In the genomic region with DNA sequence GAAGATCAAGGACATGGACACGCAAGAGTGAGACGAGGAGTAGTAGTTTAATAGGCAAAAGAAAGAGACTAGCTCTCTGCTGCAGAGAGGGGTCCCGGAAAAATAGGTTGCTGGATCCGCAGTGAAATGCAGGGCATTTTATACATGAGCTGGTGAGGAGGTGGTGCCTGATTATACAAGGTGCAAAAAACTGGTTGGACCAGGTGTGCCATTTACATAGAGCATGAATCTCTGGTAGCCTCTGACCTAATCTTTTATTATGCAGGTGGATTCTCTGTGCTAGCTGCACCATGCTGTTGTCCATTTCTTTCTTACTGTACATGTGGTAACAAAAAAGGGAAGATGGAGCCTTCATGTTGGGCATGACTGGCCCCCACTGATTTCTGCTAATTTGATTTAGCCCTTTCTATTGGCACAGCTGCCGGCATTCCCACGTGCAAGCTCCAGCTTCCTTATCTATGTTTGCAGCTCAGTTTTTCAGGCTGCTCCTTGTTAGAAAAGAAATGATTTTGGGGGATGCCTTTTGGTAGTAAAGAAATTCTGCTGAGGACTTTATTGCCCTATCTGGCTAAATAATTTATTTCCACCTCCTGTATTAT, we compare ENCODE assay signal across 18 cellular contexts.
"Had no signal": no experiment of that assay in that cellular context is flagged by ENCODE, and none has a peak within 500 bp of the region (broad histone marks: within the 10 kb centered on the region; RNA-seq: fewer than 3 reads in every experiment).

No MANE protein-coding gene starts in this region.

- H3K4me3 Mint-ChIP-seq: activated CD4-positive, alpha-beta memory T cell treated with anti-CD3 and anti-CD28 coated beads, Interleukin-2, amount 10 ng/mL, durations not matched to agents 7 days and 5 days; activated CD4-positive, alpha-beta T cell treated with anti-CD3 and anti-CD28 coated beads, Interleukin-2, amount 10 ng/mL, durations not matched to agents 24 days and 14 days; activated CD8-positive, alpha-beta memory T cell treated with anti-CD3 and anti-CD28 coated beads, Interleukin-2, amount 10 ng/mL, durations not matched to agents 7 days and 5 days; activated naive CD4-positive, alpha-beta T cell treated with anti-CD3 and anti-CD28 coated beads, Interleukin-2, amount 50 U/mL, for 24 hours; natural killer cell had no signal

- H3K4me3 ChIP-seq: ascending aorta, prostate gland, right atrium auricular region, spleen had no signal

- H3K4me1 ChIP-seq: ascending aorta, foreskin keratinocyte, prostate gland, right atrium auricular region, spleen had no signal

- ATAC-seq: activated CD8-positive, alpha-beta memory T cell treated with anti-CD3 and anti-CD28 coated beads, Interleukin-2, amount 10 ng/mL, durations not matched to agents 7 days and 5 days; foreskin keratinocyte; natural killer cell had no signal

- H3K4me1 Mint-ChIP-seq: activated CD4-positive, alpha-beta memory T cell treated with anti-CD3 and anti-CD28 coated beads, Interleukin-2, amount 10 ng/mL, durations not matched to agents 7 days and 5 days; activated CD4-positive, alpha-beta T cell treated with anti-CD3 and anti-CD28 coated beads, Interleukin-2, amount 10 ng/mL, durations not matched to agents 24 days and 14 days; activated CD8-positive, alpha-beta memory T cell treated with anti-CD3 and anti-CD28 coated beads, Interleukin-2, amount 10 ng/mL, durations not matched to agents 7 days and 5 days; activated naive CD4-positive, alpha-beta T cell treated with anti-CD3 and anti-CD28 coated beads, Interleukin-2, amount 50 U/mL, for 24 hours; natural killer cell had no signal

- H3K36me3 Mint-ChIP-seq: activated CD8-positive, alpha-beta memory T cell treated with anti-CD3 and anti-CD28 coated beads, Interleukin-2, amount 10 ng/mL, durations not matched to agents 7 days and 5 days; activated naive CD4-positive, alpha-beta T cell treated with anti-CD3 and anti-CD28 coated beads, Interleukin-2, amount 50 U/mL, for 24 hours had no signal

- H3K27me3 ChIP-seq: ascending aorta, foreskin keratinocyte, right atrium auricular region, spleen had no signal

- H3K36me3 ChIP-seq: ascending aorta, prostate gland, right atrium auricular region, spleen had no signal

- H3K27ac Mint-ChIP-seq: activated CD4-positive, alpha-beta memory T cell treated with anti-CD3 and anti-CD28 coated beads, Interleukin-2, amount 10 ng/mL, durations not matched to agents 7 days and 5 days; activated CD4-positive, alpha-beta T cell treated with anti-CD3 and anti-CD28 coated beads, Interleukin-2, amount 10 ng/mL, durations not matched to agents 24 days and 14 days; activated CD8-positive, alpha-beta memory T cell treated with anti-CD3 and anti-CD28 coated beads, Interleukin-2, amount 10 ng/mL, durations not matched to agents 7 days and 5 days; activated naive CD4-positive, alpha-beta T cell treated with anti-CD3 and anti-CD28 coated beads, Interleukin-2, amount 50 U/mL, for 24 hours; natural killer cell had no signal

- H3K9me3 ChIP-seq: ascending aorta, prostate gland had no signal

- H3K9me3 Mint-ChIP-seq: activated CD4-positive, alpha-beta T cell treated with anti-CD3 and anti-CD28 coated beads, Interleukin-2, amount 10 ng/mL, durations not matched to agents 24 days and 14 days had no signal

- H3K27ac ChIP-seq: ascending aorta, foreskin keratinocyte, prostate gland, right atrium auricular region, spleen had no signal

- DNase-seq: activated CD4-positive, alpha-beta memory T cell treated with anti-CD3 and anti-CD28 coated beads, Interleukin-2, amount 10 ng/mL, durations not matched to agents 7 days and 5 days; activated CD4-positive, alpha-beta T cell treated with anti-CD3 and anti-CD28 coated beads, Interleukin-2, amount 10 ng/mL, durations not matched to agents 24 days and 14 days; activated CD8-positive, alpha-beta memory T cell treated with anti-CD3 and anti-CD28 coated beads, Interleukin-2, amount 10 ng/mL, durations not matched to agents 7 days and 5 days; activated gamma-delta T cell treated with Interleukin-2 at 50 U/mL for 16 hours; activated T-cell treated with anti-CD3 and anti-CD28 coated beads for 4 hours; central memory CD4-positive, alpha-beta T cell; dermis blood vessel endothelial cell; effector CD8-positive, alpha-beta T cell; foreskin keratinocyte; midbrain; natural killer cell; spleen; stimulated activated CD4-positive, alpha-beta T cell treated with anti-CD3 and anti-CD28 coated beads, Interleukin-4, amount 100 ng/mL, for 24 hours; stimulated activated naive CD4-positive, alpha-beta T cell treated with Interleukin-2 at 50 U/mL for 16 hours had no signal

- H3K27me3 Mint-ChIP-seq: activated CD4-positive, alpha-beta memory T cell treated with anti-CD3 and anti-CD28 coated beads, Interleukin-2, amount 10 ng/mL, durations not matched to agents 7 days and 5 days; activated CD4-positive, alpha-beta T cell treated with anti-CD3 and anti-CD28 coated beads, Interleukin-2, amount 10 ng/mL, durations not matched to agents 24 days and 14 days; activated CD8-positive, alpha-beta memory T cell treated with anti-CD3 and anti-CD28 coated beads, Interleukin-2, amount 10 ng/mL, durations not matched to agents 7 days and 5 days; activated naive CD4-positive, alpha-beta T cell treated with anti-CD3 and anti-CD28 coated beads, Interleukin-2, amount 50 U/mL, for 24 hours had no signal
